In genomic region chr3:182315313-182315712, GRCh38 we compare ENCODE assay signal across 24 cellular contexts.
"Had no signal": no experiment of that assay in that cellular context is flagged by ENCODE, and none has a peak within 500 bp of the region (broad histone marks: within the 10 kb centered on the region; RNA-seq: fewer than 3 reads in every experiment).

No MANE protein-coding gene starts in this region.

- H3K27ac ChIP-seq: coronary artery, esophagus muscularis mucosa, foreskin keratinocyte, gastroesophageal sphincter, heart left ventricle, ovary, psoas muscle, sigmoid colon, skin epidermis, spleen, thoracic aorta, tibial nerve, upper lobe of left lung had no signal

- H3K9me3 ChIP-seq: ovary, sigmoid colon had no signal

- ATAC-seq: foreskin keratinocyte; gastroesophageal sphincter; heart left ventricle; left lobe of liver; naive thymus-derived CD8-positive, alpha-beta T cell; psoas muscle; right cardiac atrium; stimulated activated naive B cell treated with anti-CD40 and anti-IgM and Interleukin-4, amounts not matched to agents 10 μg/mL and 1 μg/mL and 100 μg/mL, for 72 hours had no signal

- H3K4me3 ChIP-seq: coronary artery, esophagus muscularis mucosa, gastroesophageal sphincter, heart left ventricle, lung, ovary, psoas muscle, sigmoid colon, skin epidermis, spleen, thoracic aorta, tibial nerve, upper lobe of left lung had no signal

- H3K27me3 ChIP-seq: esophagus muscularis mucosa, foreskin keratinocyte, gastroesophageal sphincter, heart left ventricle, ovary, sigmoid colon, spleen, tibial nerve, upper lobe of left lung had no signal

- DNase-seq: dermis blood vessel endothelial cell; effector memory CD4-positive, alpha-beta T cell; foreskin keratinocyte; heart left ventricle; hippocampal formation; naive thymus-derived CD8-positive, alpha-beta T cell; nephron progenitor cell; occipital lobe; ovary; posterior cingulate gyrus; psoas muscle; right cardiac atrium; sigmoid colon; spleen; stimulated activated naive B cell treated with anti-CD40 and anti-IgM and Interleukin-4, amounts not matched to agents 10 μg/mL and 1 μg/mL and 100 μg/mL, for 72 hours; upper lobe of left lung had no signal

- H3K36me3 ChIP-seq: esophagus muscularis mucosa, gastroesophageal sphincter, heart left ventricle, ovary, sigmoid colon, spleen, thoracic aorta, tibial nerve, upper lobe of left lung had no signal

- H3K4me1 ChIP-seq: esophagus muscularis mucosa, foreskin keratinocyte, gastroesophageal sphincter, heart left ventricle, psoas muscle, sigmoid colon, spleen, tibial nerve, upper lobe of left lung had no signal
